11 cellular contexts compared by ENCODE assay signal in genomic region chr15:40252141-40252437, GRCh38. TPM values are rescaled to one million over a fixed set of nuclear protein-coding genes. Genes with fewer than 3 reads are reported as not detected.
DNase-seq lines count a peak whose midpoint lies in the region; ATAC-seq and TF ChIP-seq lines count a peak whose summit lies in the region.
"Had no signal": no experiment of that assay in that cellular context is flagged by ENCODE, and none has a peak within 500 bp of the region (broad histone marks: within the 10 kb centered on the region; RNA-seq: fewer than 3 reads in every experiment).

No MANE protein-coding gene starts in this region.

- peaks cover 31% of the 10 kb centered on the region for H3K27me3 Mint-ChIP-seq in CD8-positive, alpha-beta T cell (ENCODE audit: low read depth)
- peaks cover 35% of the 10 kb centered on the region for H3K27me3 Mint-ChIP-seq in T-helper 17 cell

- CTCF ChIA-PET in CD8-positive, alpha-beta T cell (lab: Charles Lee): no interaction called here

- ATAC-seq in CD8-positive, alpha-beta T cell: no peak
- ATAC-seq in T-helper 17 cell (no peak), left ventricle myocardium superior (peak; percentile 17), HG03460 (IDR thresholded peaks at IDR 0.05; ENCODE audit: unreplicated experiment) (no peak)

- no peaks in the 10 kb centered on the region for H3K9me3 Mint-ChIP-seq in CD8-positive, alpha-beta T cell

- H3K4me2 ChIP-seq in parathyroid adenoma (ENCODE audit: low read length): peak overlapping the region; percentile 89

- DNase-seq in CD8-positive, alpha-beta T cell: no peak
- DNase-seq in T-helper 17 cell (no peak), left ventricle myocardium superior (peak; percentile 33), LoVo (ENCODE audit: low spot score) (no peak), NCI-H1417 treated with DMSO at 0.1 percent for 48 hours (lab: John Stamatoyannopoulos, UW) (no peak), D341Med (ENCODE audit: low spot score) (no peak)
- DNase-seq: activated CD4-positive, CD25-positive, alpha-beta regulatory T cell treated with anti-CD3 and anti-CD28 coated beads, Interleukin-2, amount 50 U/mL, for 72 hours; NCI-H187 had no signal

- H3K79me2 ChIP-seq in parathyroid adenoma: no peaks in the 10 kb centered on the region

- H3K27ac Mint-ChIP-seq in CD8-positive, alpha-beta T cell: no peak overlapping the region
- no peak overlapping the region for H3K27ac Mint-ChIP-seq in T-helper 17 cell

- H3K4me1 Mint-ChIP-seq in CD8-positive, alpha-beta T cell (ENCODE audit: low read depth): peaks cover 11% of the 10 kb centered on the region
- H3K4me1 Mint-ChIP-seq in T-helper 17 cell: peaks cover 9% of the 10 kb centered on the region

- H3K36me3 ChIP-seq in CD8-positive, alpha-beta T cell (ENCODE audit: insufficient read depth, low read length): no peaks in the 10 kb centered on the region
- no peaks in the 10 kb centered on the region for H3K36me3 ChIP-seq in parathyroid adenoma (ENCODE audit: control insufficient read depth, insufficient read depth, low read length)

- H3K4me3 Mint-ChIP-seq in CD8-positive, alpha-beta T cell: peak overlapping the region; percentile 8
- peak overlapping the region; percentile 58 for H3K4me3 Mint-ChIP-seq in T-helper 17 cell

- no peak overlapping the region for H3K27ac ChIP-seq in CD8-positive, alpha-beta T cell (ENCODE audit: low read depth, low read length)
- H3K27ac ChIP-seq in parathyroid adenoma: no peak overlapping the region

- H3K36me3 Mint-ChIP-seq in CD8-positive, alpha-beta T cell: no peaks in the 10 kb centered on the region
- H3K36me3 Mint-ChIP-seq in T-helper 17 cell (ENCODE audit: low read depth): no peaks in the 10 kb centered on the region

- no peak overlapping the region for H3K4me3 ChIP-seq in CD8-positive, alpha-beta T cell (ENCODE audit: low read depth, low read length)
- no peak overlapping the region for H3K4me3 ChIP-seq in parathyroid adenoma (ENCODE audit: low read depth, low read length)

- POLR2A ChIA-PET in CD8-positive, alpha-beta T cell (lab: Charles Lee): no interaction called here

- no peaks in the 10 kb centered on the region for H3K9me3 ChIP-seq in CD8-positive, alpha-beta T cell (ENCODE audit: low read length)
- H3K9me3 ChIP-seq in T-helper 17 cell (ENCODE audit: control insufficient read depth, low read length, poor library complexity, severe bottlenecking) (no peaks in the 10 kb centered on the region), parathyroid adenoma (ENCODE audit: control insufficient read depth, low read length) (no peaks in the 10 kb centered on the region)

- H3K9ac ChIP-seq in parathyroid adenoma: no peak overlapping the region

- no peaks in the 10 kb centered on the region for H3K27me3 ChIP-seq in CD8-positive, alpha-beta T cell (ENCODE audit: insufficient read depth, low read length)
- no peaks in the 10 kb centered on the region for H3K27me3 ChIP-seq in parathyroid adenoma (ENCODE audit: control insufficient read depth, insufficient read depth, low read length)

- TF ChIP-seq CTCF in CD8-positive, alpha-beta T cell (IDR thresholded peaks at IDR 0.05): no peak
- TF ChIP-seq CTCF in parathyroid adenoma (IDR thresholded peaks at IDR 0.05): no peak

- peaks cover 11% of the 10 kb centered on the region for H3K4me1 ChIP-seq in CD8-positive, alpha-beta T cell (ENCODE audit: insufficient read depth, low read length)
- H3K4me1 ChIP-seq in parathyroid adenoma: no peaks in the 10 kb centered on the region

- intact Hi-C loops in CD8-positive, alpha-beta T cell (cut with DNase I, micrococcal nuclease): no loop called here
- intact Hi-C loops in left ventricle myocardium superior (cut with micrococcal nuclease): no loop called here

- peak overlapping the region; percentile 90 for H2AFZ ChIP-seq in parathyroid adenoma

RNA-seq across cellular contexts. Expression of gene PAK6, which starts 13.2 kb away (rescaled TPM):
- total RNA-seq in CD8-positive, alpha-beta T cell: 1 to 10 TPM in 1 of 2 experiments, under 1 TPM in 1; 0.64 to 1.1 TPM
- total RNA-seq in T-helper 17 cell: not detected
- total RNA-seq in left ventricle myocardium superior: 11.1 TPM

RNA-seq across cellular contexts. Expression of gene ANKRD63, which starts 30.8 kb away (rescaled TPM):
- not detected for total RNA-seq in CD8-positive, alpha-beta T cell
- total RNA-seq in T-helper 17 cell: under 1 TPM in 1 of 2 donors, not detected in 1; 0.42 TPM
- total RNA-seq in left ventricle myocardium superior: 1.0 TPM
- total RNA-seq: myocyte had no signal

RNA-seq across cellular contexts. Expression of gene PLCB2, which starts 55.6 kb away (rescaled TPM):
- total RNA-seq in CD8-positive, alpha-beta T cell: 100 to 1,000 TPM; 154 to 167 TPM
- 100 to 1,000 TPM; 228 to 238 TPM for total RNA-seq in T-helper 17 cell
- total RNA-seq in left ventricle myocardium superior: 7.5 TPM

Comparison
In these comparisons a context has a peak if more than half of its experiments do, and no peak if none do; other contexts are left out.
1. RNA of gene PLCB2, which starts 55.6 kb away (total RNA-seq): 228 to 238 TPM in T-helper 17 cell and 154 to 167 TPM in CD8-positive, alpha-beta T cell; 7.5 TPM in left ventricle myocardium superior (single experiment); every median in the first group is over 10 times any median in the second.